Comparison of ENCODE assay signal across 8 cellular contexts in genomic region chr7:74183653-74184450, GRCh38. TPM values are rescaled to one million over a fixed set of nuclear protein-coding genes. Genes with fewer than 3 reads are reported as not detected.
A peak's percentile ranks its signal among the peaks of the same experiment; 100 is the strongest.
DNase-seq lines count a peak whose midpoint lies in the region; ATAC-seq and TF ChIP-seq lines count a peak whose summit lies in the region.

No MANE protein-coding gene starts in this region.

- H3K4me1 ChIP-seq in neutrophil (ENCODE audit: control insufficient read depth in 1 of 2, insufficient read depth in 1 of 2, low read depth in 1 of 2, low read length in 1 of 2) = peaks cover 9 to 12% of the 10 kb centered on the region in 2 experiments

- no peaks in the 10 kb centered on the region for H3K27me3 Mint-ChIP-seq in brain

- H3K4me3 Mint-ChIP-seq in brain = peak overlapping the region in 1 of 5 experiments; percentile 35

- H3K27me3 ChIP-seq in neutrophil = no peaks in the 10 kb centered on the region

- H3K36me3 ChIP-seq in neutrophil = peaks cover 41% of the 10 kb centered on the region

- H3K36me3 Mint-ChIP-seq in brain = peaks cover 59% of the 10 kb centered on the region

- peak overlapping the region in 4 of 5 experiments; percentile 2 to 61 (median 24) for H3K27ac Mint-ChIP-seq in brain

- ATAC-seq in HG03457 (IDR thresholded peaks at IDR 0.05; ENCODE audit: unreplicated experiment) = no peak

- DNase-seq in DMS 273 (lab: John Stamatoyannopoulos, UW; ENCODE audit: unreplicated experiment) (peak; percentile 42), DMS 273 treated with DMSO at 0.1 percent for 48 hours (lab: John Stamatoyannopoulos, UW) (no peak), M059J (ENCODE audit: low read depth) (peak; percentile 41), A172 (ENCODE audit: low spot score) (no peak), NCI-H1105 treated with DMSO at 0.1 percent for 48 hours (lab: John Stamatoyannopoulos, UW) (no peak)

- H3K4me1 Mint-ChIP-seq in brain = peaks cover 84% of the 10 kb centered on the region

- peak overlapping the region; percentile 25 for H3K27ac ChIP-seq in neutrophil

- peak in 1 of 2 experiments; percentile 15 for TF ChIP-seq CTCF in brain (conservative IDR thresholded peaks at IDR 0.05)
- TF ChIP-seq CTCF in neutrophil (IDR thresholded peaks at IDR 0.05) = no peak

- H3K9me3 ChIP-seq in neutrophil = no peaks in the 10 kb centered on the region

- H3K4me3 ChIP-seq in neutrophil (ENCODE audit: low read depth in 1 of 2, low read length in 1 of 2) = no peak overlapping the region

- H3K9me3 Mint-ChIP-seq in brain = no peaks in the 10 kb centered on the region

RNA-seq across cellular contexts. Expression of gene EIF4H, which starts 9.7 kb away (rescaled TPM):
- 223 and 331 TPM in 2 replicates for total RNA-seq in M059J (2014; rRNA removed; shearing (Covaris generic))
- polyA plus RNA-seq in brain (ENCODE audit: insufficient read depth, low read depth, low replicate concordance) = 337 TPM
- 457 and 480 TPM in 2 replicates for total RNA-seq in A172 (2014; rRNA removed; shearing (Covaris generic))

RNA-seq across cellular contexts. Expression of gene LAT2, which starts 26.0 kb away (rescaled TPM):
- total RNA-seq in M059J (2014; rRNA removed; shearing (Covaris generic)) = 0.27 TPM in 1 of 2 replicates, not detected in the other
- 8.1 TPM for polyA plus RNA-seq in brain (ENCODE audit: insufficient read depth, low read depth, low replicate concordance)
- total RNA-seq in A172 (2014; rRNA removed; shearing (Covaris generic)) = 0.84 and 3.3 TPM in 2 replicates

Comparison
In these comparisons a context has a peak if more than half of its experiments do, and no peak if none do; other contexts are left out.
1. DNase-seq: peak in DMS 273 (single experiment) and M059J (single experiment); none in DMS 273 treated with DMSO at 0.1 percent for 48 hours (single experiment), A172 (single experiment) and NCI-H1105 treated with DMSO at 0.1 percent for 48 hours (single experiment).